In the genomic region with DNA sequence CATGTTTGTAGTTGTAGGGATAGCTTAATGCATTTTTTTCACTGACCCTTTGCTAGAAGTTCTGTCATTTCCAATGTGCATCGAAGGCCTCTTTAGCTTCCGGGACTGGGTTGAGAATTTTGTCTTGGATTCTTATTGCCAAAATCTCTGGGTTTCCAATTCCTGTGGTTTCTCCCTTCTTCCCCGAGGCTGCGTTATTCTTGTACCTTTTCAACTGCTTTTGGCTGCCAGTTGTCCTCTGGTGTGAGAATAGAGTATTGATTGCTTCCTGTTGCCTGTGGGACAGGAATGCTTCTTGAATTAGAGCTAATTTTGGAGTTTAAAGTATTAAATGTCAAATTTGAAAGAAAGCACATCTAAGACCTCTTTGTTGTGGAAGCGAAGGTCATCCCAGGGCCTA, we compare ENCODE assay signal across 20 cellular contexts. TPM values are rescaled to one million over a fixed set of nuclear protein-coding genes. Genes with fewer than 3 reads are reported as not detected.
A peak's percentile ranks its signal among the peaks of the same experiment; 100 is the strongest.
DNase-seq lines count a peak whose midpoint lies in the region; ATAC-seq and TF ChIP-seq lines count a peak whose summit lies in the region.
"Had no signal": no experiment of that assay in that cellular context is flagged by ENCODE, and none has a peak within 500 bp of the region (broad histone marks: within the 10 kb centered on the region; RNA-seq: fewer than 3 reads in every experiment).

No MANE protein-coding gene starts in this region.

- ATAC-seq in body of pancreas, result no peak
- ATAC-seq in HG03442 (IDR thresholded peaks at IDR 0.05; ENCODE audit: unreplicated experiment), result no peak
- ATAC-seq: CD8-positive, alpha-beta T cell; PC-3 had no signal

- DNase-seq in breast epithelium (ENCODE audit: low spot score in 2 of 2) (peak in 1 of 2 donors; percentile 68), MCF 10A (ENCODE audit: unreplicated experiment) (no peak), body of pancreas (no peak), transverse colon (no peak), posterior cingulate gyrus (no peak), HuH-7 (ENCODE audit: low spot score) (no peak)
- DNase-seq: CD8-positive, alpha-beta T cell; GOT3; HFFc6; KBM-7; NCI-H1048; NCI-H510A treated with DMSO at 0.1 percent for 48 hours; NCI-H82; PC-3 had no signal

- TF ChIP-seq POLR2A in breast epithelium (IDR thresholded peaks at IDR 0.05) (no peak), body of pancreas (IDR thresholded peaks at IDR 0.05) (no peak), transverse colon (IDR thresholded peaks at IDR 0.05) (no peak)

- in situ Hi-C loops in transverse colon (cut with MboI; ENCODE audit: low pct_ligation_motif_present in 1 of 4, low pct_unique_long_range_greater_than_20kb in 1 of 4, low sequenced_read_pairs in 3 of 4), result no loop called here

- CTCF ChIA-PET in MCF 10A (lab: Yijun Ruan, JAX), result interaction anchor here (0.9 to 1.0 kb wide), 2 partner anchors 12 to 29 kb away, joined by 3 to 4 read pairs; no protein-coding TSS in a partner anchor

- no peaks in the 10 kb centered on the region for H3K4me1 ChIP-seq in breast epithelium
- peaks cover 88% of the 10 kb centered on the region for H3K4me1 ChIP-seq in body of pancreas
- H3K4me1 ChIP-seq in transverse colon, result peaks cover 0 to 16% (median 8%) of the 10 kb centered on the region in 4 donors

- H3K36me3 ChIP-seq in breast epithelium, result no peaks in the 10 kb centered on the region
- H3K36me3 ChIP-seq in body of pancreas (replicated peaks in 1 of 2; ENCODE audit: insufficient read depth in 1 of 2, low read depth in 2 of 2), result no peaks in the 10 kb centered on the region
- no peaks in the 10 kb centered on the region for H3K36me3 ChIP-seq in transverse colon

- no peaks in the 10 kb centered on the region for H3K27me3 ChIP-seq in breast epithelium
- H3K27me3 ChIP-seq in body of pancreas, result no peaks in the 10 kb centered on the region
- H3K27me3 ChIP-seq in transverse colon, result no peaks in the 10 kb centered on the region
- H3K27me3 ChIP-seq: BLaER1 had no signal

- H3K27ac Mint-ChIP-seq in MCF 10A (ENCODE audit: low read depth, unreplicated experiment) (no peak overlapping the region), nephron (peak overlapping the region; percentile 66 to 85 (median 75))
- H3K27ac Mint-ChIP-seq: CD8-positive, alpha-beta T cell; HFFc6 had no signal

- H3K4me3 Mint-ChIP-seq in MCF 10A (ENCODE audit: unreplicated experiment), result no peak overlapping the region
- peak overlapping the region in 1 of 3 experiments; percentile 23 for H3K4me3 Mint-ChIP-seq in nephron
- H3K4me3 Mint-ChIP-seq: CD8-positive, alpha-beta T cell; HFFc6 had no signal

- H3K27me3 Mint-ChIP-seq in MCF 10A (ENCODE audit: insufficient read depth, unreplicated experiment), result no peaks in the 10 kb centered on the region
- no peaks in the 10 kb centered on the region for H3K27me3 Mint-ChIP-seq in nephron (ENCODE audit: low read depth)

- POLR2A ChIA-PET in MCF 10A (lab: Yijun Ruan, JAX), result no interaction called here

- H3K36me3 Mint-ChIP-seq in MCF 10A (ENCODE audit: insufficient read depth, unreplicated experiment) (peaks cover 7% of the 10 kb centered on the region), nephron (ENCODE audit: low read depth) (no peaks in the 10 kb centered on the region)
- H3K36me3 Mint-ChIP-seq: CD8-positive, alpha-beta T cell had no signal

- no TSS peak for BruUV-seq in MCF 10A (replicated peaks; lab: Mats Ljungman, UMichigan)

- peak overlapping the region; percentile 67 to 68 for H3K27ac ChIP-seq in breast epithelium
- H3K27ac ChIP-seq in body of pancreas, result peak overlapping the region; percentile 23 to 76 (median 64)
- peak overlapping the region in 3 of 4 donors; percentile 4 to 14 (median 11) for H3K27ac ChIP-seq in transverse colon
- H3K27ac ChIP-seq: 22Rv1, BLaER1, HL-60, SK-N-MC had no signal

- TF ChIP-seq EP300 in transverse colon (IDR thresholded peaks at IDR 0.05; ENCODE audit: low read depth), result no peak

- TF ChIP-seq CTCF in breast epithelium (IDR thresholded peaks at IDR 0.05) (no peak), MCF 10A (IDR thresholded peaks at IDR 0.05; ENCODE audit: unreplicated experiment) (no peak), body of pancreas (IDR thresholded peaks at IDR 0.05) (no peak), nephron (IDR thresholded peaks at IDR 0.05; ENCODE audit: unreplicated experiment in 3 of 3) (no peak), transverse colon (IDR thresholded peaks at IDR 0.05) (no peak)

- H3K4me1 Mint-ChIP-seq in MCF 10A (ENCODE audit: insufficient read depth, unreplicated experiment), result peaks cover 4% of the 10 kb centered on the region
- H3K4me1 Mint-ChIP-seq in nephron, result peaks cover 73% of the 10 kb centered on the region

- no peaks in the 10 kb centered on the region for H3K9me3 ChIP-seq in breast epithelium
- H3K9me3 ChIP-seq in body of pancreas, result no peaks in the 10 kb centered on the region
- H3K9me3 ChIP-seq in transverse colon, result no peaks in the 10 kb centered on the region

- intact Hi-C loops in breast epithelium (cut with DNase I; ENCODE audit: low total_unique reads) (no loop called here), MCF 10A (cut with micrococcal nuclease) (no loop called here), body of pancreas (cut with DNase I) (no loop called here), transverse colon (cut with DNase I; ENCODE audit: low total_unique reads) (no loop called here), posterior cingulate gyrus (cut with DNase I) (no loop called here)

- H3K9me3 Mint-ChIP-seq in MCF 10A (ENCODE audit: unreplicated experiment) (no peaks in the 10 kb centered on the region), nephron (no peaks in the 10 kb centered on the region)
- H3K9me3 Mint-ChIP-seq: CD8-positive, alpha-beta T cell had no signal

- WGBS in body of pancreas, 2 donors, result 49 to 52% methylated on average over 5 of the region's 5 CpGs
- WGBS in transverse colon (ENCODE audit: low coverage in 1 of 2), 2 donors, result 81 to 82% methylated on average over 5 of the region's 5 CpGs

- no peak overlapping the region for H3K4me3 ChIP-seq in breast epithelium
- no peak overlapping the region for H3K4me3 ChIP-seq in body of pancreas
- H3K4me3 ChIP-seq in transverse colon, result no peak overlapping the region
- H3K4me3 ChIP-seq: BLaER1, SK-N-MC had no signal

RNA-seq across cellular contexts. Expression of a gene that starts 21.0 kb away (rescaled TPM):
- total RNA-seq in breast epithelium (1 to 10 TPM in 2 of 3 donors, under 1 TPM in 1; 0.32 to 2.0 (median 1.3) TPM), MCF 10A (2022) (not detected in 2 replicates), body of pancreas (1 to 10 TPM; 6.7 to 9.2 TPM), transverse colon (1 to 10 TPM; 1.8 to 6.7 (median 3.9) TPM)
- total RNA-seq: CD8-positive, alpha-beta T cell; HFFc6; PC-3 had no signal

Comparison
In these comparisons a context has a peak if more than half of its experiments do, and no peak if none do; other contexts are left out.
1. H3K27ac ChIP-seq: peak in every context shown above with its lines; median percentile 68 in breast epithelium; 64 in body of pancreas; 11 in transverse colon.